Comparison of ENCODE assay signal across 8 cellular contexts in the genomic region with DNA sequence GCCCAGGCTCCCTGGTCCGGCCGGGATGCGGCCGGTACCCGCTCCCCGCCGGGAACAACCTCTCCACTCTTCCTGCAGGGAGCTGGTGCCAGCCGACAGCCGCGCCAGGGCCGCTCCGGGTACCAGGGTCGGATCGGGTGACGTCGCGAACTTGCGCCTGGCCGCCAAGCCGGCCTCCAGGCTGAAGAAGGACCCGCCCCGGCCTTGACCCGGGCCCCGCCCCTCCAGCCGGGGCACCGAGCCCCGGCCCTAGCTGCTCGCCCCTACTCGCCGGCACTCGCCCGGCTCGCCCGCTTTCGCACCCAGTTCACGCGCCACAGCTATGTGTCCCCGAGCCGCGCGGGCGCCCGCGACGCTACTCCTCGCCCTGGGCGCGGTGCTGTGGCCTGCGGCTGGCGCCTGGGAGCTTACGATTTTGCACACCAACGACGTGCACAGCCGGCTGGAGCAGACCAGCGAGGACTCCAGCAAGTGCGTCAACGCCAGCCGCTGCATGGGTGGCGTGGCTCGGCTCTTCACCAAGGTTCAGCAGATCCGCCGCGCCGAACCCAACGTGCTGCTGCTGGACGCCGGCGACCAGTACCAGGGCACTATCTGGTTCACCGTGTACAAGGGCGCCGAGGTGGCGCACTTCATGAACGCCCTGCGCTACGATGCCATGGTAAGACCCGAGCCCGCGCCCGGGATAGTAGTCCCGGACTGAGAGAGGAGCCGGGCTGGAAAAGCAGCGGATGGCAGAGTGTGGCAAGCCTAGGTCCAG. TPM values are rescaled to one million over a fixed set of nuclear protein-coding genes. Genes with fewer than 3 reads are reported as not detected.
A peak's percentile ranks its signal among the peaks of the same experiment; 100 is the strongest.
DNase-seq lines count a peak whose midpoint lies in the region; ATAC-seq, FAIRE-seq and TF ChIP-seq lines count a peak whose summit lies in the region.

A gene (plus strand): TSS at position 266 of the 760 bp plus-strand sequence. CDS start 57 bp downstream, at position 323.

- intact Hi-C loops in CD4-positive, alpha-beta T cell (cut with DNase I, micrococcal nuclease): loop anchor here in 1 of 2 experiments (2.0 kb wide), 1 partner anchor 33 kb away; no protein-coding TSS in a partner anchor

- peak; percentile 75 for FAIRE-seq in GM19239 (lab: Jason Lieb, UNC)

- POLR2A ChIA-PET in CD4-positive, alpha-beta T cell (lab: Charles Lee): interaction anchor here (0.7 to 4.7 kb wide), 11 partner anchors 9 to 229 kb away, joined by 3 to 37 read pairs (median 6); a partner anchor contains a TSS

- ATAC-seq in CD4-positive, alpha-beta T cell (ENCODE audit: poor library complexity): peak; percentile 54
- peak; percentile 73 for ATAC-seq in HG03342 (IDR thresholded peaks at IDR 0.05; ENCODE audit: unreplicated experiment)

- no peaks in the 10 kb centered on the region for H3K9me3 Mint-ChIP-seq in CD4-positive, alpha-beta T cell

- H3K9me3 ChIP-seq in CD4-positive, alpha-beta T cell (ENCODE audit: control insufficient read depth, low read length): no peaks in the 10 kb centered on the region

- H3K4me3 ChIP-seq in skin epidermis: peak within 1 kb of the TSS; percentile 40 to 61 (median 46)

- H3K4me1 Mint-ChIP-seq in CD4-positive, alpha-beta T cell (ENCODE audit: low read depth): peaks cover 55% of the 10 kb centered on the region

- no peak for TF ChIP-seq CTCF in CD4-positive, alpha-beta T cell (IDR thresholded peaks at IDR 0.05)

- H3K27me3 ChIP-seq in CD4-positive, alpha-beta T cell (ENCODE audit: control insufficient read depth, insufficient read depth, low read length): peaks cover 36% of the 10 kb centered on the region

- no peak within 1 kb of the TSS for H3K27ac ChIP-seq in CD4-positive, alpha-beta T cell (ENCODE audit: low read depth, low read length)
- peak within 1 kb of the TSS; percentile 26 to 87 (median 81) for H3K27ac ChIP-seq in skin epidermis

- H3K4me3 Mint-ChIP-seq in CD4-positive, alpha-beta T cell: peak within 1 kb of the TSS; percentile 96

- peak in 2 of 10 experiments; percentile 7 to 32 for DNase-seq in CD4-positive, alpha-beta T cell
- DNase-seq in GM19239 (ENCODE audit: insufficient read length, low spot score) (peak; percentile 61), SW 1271 (lab: John Stamatoyannopoulos, UW) (peak; percentile 66 to 79), iris pigment epithelial cell (ENCODE audit: low read depth) (peak; percentile 75), UCSD-AML1 (lab: John Stamatoyannopoulos, UW; ENCODE audit: unreplicated experiment) (no peak)
- DNase-seq in central memory CD4-positive, alpha-beta T cell: peak; percentile 19

- CTCF ChIA-PET in CD4-positive, alpha-beta T cell (lab: Charles Lee): interaction anchor here (1.2 kb wide), 1 partner anchor 33 kb away, joined by 3 read pairs; no protein-coding TSS in a partner anchor

- peak within 1 kb of the TSS; percentile 78 for H3K27ac Mint-ChIP-seq in CD4-positive, alpha-beta T cell

- H3K36me3 Mint-ChIP-seq in CD4-positive, alpha-beta T cell (ENCODE audit: low read depth): no peaks in the 10 kb centered on the region

- peaks cover 74% of the 10 kb centered on the region for H3K27me3 Mint-ChIP-seq in CD4-positive, alpha-beta T cell

RNA-seq across cellular contexts. Expression of the gene that starts here (rescaled TPM):
- 1 to 10 TPM; 2.7 to 3.3 TPM for total RNA-seq in CD4-positive, alpha-beta T cell
